In genomic region chr19:18522124-18522861, GRCh38 we compare ENCODE assay signal across 1 cellular context.
A peak's percentile ranks its signal among the peaks of the same experiment; 100 is the strongest.
TF ChIP-seq lines count a peak whose summit lies in the region.

No MANE protein-coding gene starts in this region.

TF ChIP-seq in K562, 482 proteins besides CTCF, POLR2A, EP300 and RAD21 (continued from another document and continues in another):
- TF ChIP-seq ZC3H11A (IDR thresholded peaks at IDR 0.05; ENCODE audit: low read depth, low read length) (no peak), CREB3L1 (IDR thresholded peaks at IDR 0.05; ENCODE audit: borderline replicate concordance, low read depth) (no peak), FOS (IDR thresholded peaks at IDR 0.05; ENCODE audit: extremely low read depth, insufficient read length) (no peak), BCOR (IDR thresholded peaks at IDR 0.05) (no peak), ELK3 (CRISPR knock-in tag; IDR thresholded peaks at IDR 0.05) (no peak), CREBBP (IDR thresholded peaks at IDR 0.05; ENCODE audit: low read depth, low read length) (no peak), PREB (CRISPR knock-in tag; IDR thresholded peaks at IDR 0.05) (no peak), HDAC6 (IDR thresholded peaks at IDR 0.05; ENCODE audit: low read depth, low read length) (no peak), GABPA (tag; conservative IDR thresholded peaks at IDR 0.05; ENCODE audit: low read depth) (peak; percentile 52; the same call in 1 of the 2 replicates), ATF4 (CRISPR knock-in tag; IDR thresholded peaks at IDR 0.05) (no peak), C11orf30 (IDR thresholded peaks at IDR 0.05; ENCODE audit: low read depth) (peak; percentile 82), CTBP1 (IDR thresholded peaks at IDR 0.05; ENCODE audit: borderline replicate concordance) (0 out of 2 replicates have a peak, but pooled peaks have one; percentile 10), SRSF1 (IDR thresholded peaks at IDR 0.05; ENCODE audit: low read depth, low read length) (no peak), FIP1L1 (IDR thresholded peaks at IDR 0.05; ENCODE audit: low read depth, low read length, poor library complexity, severe bottlenecking) (peak; percentile 41), ZNF280A (IDR thresholded peaks at IDR 0.05; ENCODE audit: low read depth, partially characterized antibody) (no peak), LARP7 (IDR thresholded peaks at IDR 0.05) (no peak), ZNF253 (CRISPR knock-in tag; conservative IDR thresholded peaks at IDR 0.05) (no peak), YBX1 (IDR thresholded peaks at IDR 0.05) (no peak), EGR1 (conservative IDR thresholded peaks at IDR 0.05) (peak; percentile 80), RBBP5 (IDR thresholded peaks at IDR 0.05; ENCODE audit: borderline replicate concordance, insufficient read depth, low read length, poor library complexity, severe bottlenecking) (no peak), ZBTB26 (CRISPR knock-in tag; IDR thresholded peaks at IDR 0.05) (no peak), CREB1 (IDR thresholded peaks at IDR 0.05) (peak; percentile 81; the same call in 1 of the 2 replicates), CREB1 (CRISPR knock-in tag; IDR thresholded peaks at IDR 0.05) (peak; percentile 76), ZNF263 (CRISPR knock-in tag; IDR thresholded peaks at IDR 0.05; ENCODE audit: borderline replicate concordance) (no peak), TCF3 (CRISPR knock-in tag; IDR thresholded peaks at IDR 0.05) (no peak), ZNF133 (CRISPR knock-in tag; IDR thresholded peaks at IDR 0.05) (no peak), NFIX (CRISPR knock-in tag; IDR thresholded peaks at IDR 0.05; ENCODE audit: low read depth) (no peak), TBP (optimal IDR thresholded peaks at IDR 0.05; ENCODE audit: low read depth, low read length) (peak; percentile 43), CHD1 (IDR thresholded peaks at IDR 0.05; ENCODE audit: low read length) (no peak), MNT (conservative IDR thresholded peaks at IDR 0.05) (peak; percentile 95), ZHX1 (conservative IDR thresholded peaks at IDR 0.05; ENCODE audit: low read length) (no peak), MXI1 (IDR thresholded peaks at IDR 0.05; ENCODE audit: low read depth, low read length) (peak; percentile 56; the same call in 1 of the 2 replicates), PCBP1 (IDR thresholded peaks at IDR 0.05; ENCODE audit: low read depth, low read length, poor library complexity, severe bottlenecking) (no peak), BCLAF1 (IDR thresholded peaks at IDR 0.05; ENCODE audit: borderline replicate concordance in 1 of 2, control insufficient read depth in 1 of 2, low read depth in 2 of 2, low read length in 1 of 2) (no peak; a peak in 1 of 4 replicates), GTF2E2 (tag; IDR thresholded peaks at IDR 0.05) (no peak), SMARCC2 (IDR thresholded peaks at IDR 0.05; ENCODE audit: low read depth) (no peak), ZNF644 (tag; IDR thresholded peaks at IDR 0.05; ENCODE audit: low read depth) (no peak), POLR2AphosphoS5 (IDR thresholded peaks at IDR 0.05; ENCODE audit: control insufficient read depth, insufficient read depth, low read depth, low read length) (no peak), ZNF707 (CRISPR knock-in tag; conservative IDR thresholded peaks at IDR 0.05) (no peak), XRCC4 (IDR thresholded peaks at IDR 0.05; ENCODE audit: extremely low read depth, insufficient read depth, insufficient read length) (no peak), RBFOX2 (IDR thresholded peaks at IDR 0.05; ENCODE audit: low read depth, low read length) (peak; percentile 31; the same call in 1 of the 2 replicates), IRF9 (tag; IDR thresholded peaks at IDR 0.05) (peak; percentile 50; the same call in 1 of the 2 replicates), BRD4 (IDR thresholded peaks at IDR 0.05) (no peak), ATF3 (IDR thresholded peaks at IDR 0.05) (peak; percentile 62; the same call in 1 of the 2 replicates), ATF3 (CRISPR knock-in tag; conservative IDR thresholded peaks at IDR 0.05) (peak; percentile 20; the same call in 1 of the 2 replicates), ZNF589 (CRISPR knock-in tag; IDR thresholded peaks at IDR 0.05; ENCODE audit: low read depth) (no peak), STAT5A (IDR thresholded peaks at IDR 0.05; ENCODE audit: borderline replicate concordance, low read length) (no peak), HES1 (IDR thresholded peaks at IDR 0.05; ENCODE audit: low read depth) (no peak; the same call in 1 of the 2 replicates)
